ENCODE assay signal across 8 cellular contexts in genomic region chr9:95626885-95627558, GRCh38.
DNase-seq lines count a peak whose midpoint lies in the region; ATAC-seq, FAIRE-seq and TF ChIP-seq lines count a peak whose summit lies in the region.

No MANE protein-coding gene starts in this region.

- H3K79me2 ChIP-seq in SK-N-SH (ENCODE audit: insufficient read depth) = no peaks in the 10 kb centered on the region

- no peaks in the 10 kb centered on the region for H3F3A ChIP-seq in SK-N-SH (replicated peaks; ENCODE audit: insufficient read depth)

- FAIRE-seq in GM12891 (lab: Jason Lieb, UNC) = no peak

- H3K27me3 ChIP-seq in A673 (replicated peaks; ENCODE audit: insufficient read depth, low read depth, low read length, poor library complexity) (no peaks in the 10 kb centered on the region), gastrocnemius medialis (no peaks in the 10 kb centered on the region), SK-N-SH (ENCODE audit: insufficient read depth) (no peaks in the 10 kb centered on the region)

- TF ChIP-seq CTCF in A673 (conservative IDR thresholded peaks at IDR 0.05; ENCODE audit: low read depth, low read length) = no peak
- TF ChIP-seq CTCF in gastrocnemius medialis (IDR thresholded peaks at IDR 0.05 in 4 of 5, conservative IDR thresholded peaks at IDR 0.05 in 1 of 5) = no peak
- TF ChIP-seq CTCF in SK-N-SH (IDR thresholded peaks at IDR 0.05) = no peak

- H3K9me3 ChIP-seq in A673 (ENCODE audit: low read depth, low read length, poor library complexity, severe bottlenecking) (no peaks in the 10 kb centered on the region), gastrocnemius medialis (no peaks in the 10 kb centered on the region), SK-N-SH (no peaks in the 10 kb centered on the region; the same call in 1 of the 2 replicates)

- no peak for TF ChIP-seq EP300 in SK-N-SH (IDR thresholded peaks at IDR 0.05; ENCODE audit: borderline replicate concordance in 1 of 2, low read depth in 1 of 2, low read length in 1 of 2)

- peak in 1 of 2 donors; percentile 24 for TF ChIP-seq POLR2A in gastrocnemius medialis (IDR thresholded peaks at IDR 0.05)
- no peak for TF ChIP-seq POLR2A in GM12891 (IDR thresholded peaks at IDR 0.05; ENCODE audit: low read depth, low read length)

- H3K36me3 ChIP-seq in A673 (ENCODE audit: insufficient read depth, low read length, poor library complexity, severe bottlenecking) (no peaks in the 10 kb centered on the region), gastrocnemius medialis (no peaks in the 10 kb centered on the region), SK-N-SH (replicated peaks in 1 of 2; ENCODE audit: control insufficient read depth in 1 of 2, insufficient read depth in 2 of 2, low read length in 1 of 2) (no peaks in the 10 kb centered on the region)

- peaks cover 8% of the 10 kb centered on the region for H3K4me1 ChIP-seq in A673 (ENCODE audit: insufficient read depth, low read length, poor library complexity, severe bottlenecking)
- H3K4me1 ChIP-seq in gastrocnemius medialis = no peaks in the 10 kb centered on the region
- H3K4me1 ChIP-seq in SK-N-SH (ENCODE audit: control insufficient read depth in 1 of 2, insufficient read depth in 2 of 2, low read depth in 1 of 2, low read length in 1 of 2) = no peaks in the 10 kb centered on the region

- ATAC-seq in gastrocnemius medialis (peak; percentile 33 to 61), GM19467 (IDR thresholded peaks at IDR 0.05; ENCODE audit: unreplicated experiment) (no peak)

- no peaks in the 10 kb centered on the region for H3K9me2 ChIP-seq in SK-N-SH

- TF ChIP-seq RAD21 in SK-N-SH (IDR thresholded peaks at IDR 0.05; ENCODE audit: low read length) = no peak

- H3K4me2 ChIP-seq in SK-N-SH = no peak overlapping the region

- CTCF ChIA-PET in A673 (lab: Charles Lee) = interaction anchor here (0.7 kb wide), 1 partner anchor 918 kb away, joined by 3 read pairs; no protein-coding TSS in a partner anchor
- CTCF ChIA-PET in SK-N-SH (lab: Yijun Ruan, JAX) = interaction anchor here (0.6 kb wide), 1 partner anchor 111 kb away, joined by 3 read pairs; no protein-coding TSS in a partner anchor

- WGBS in SK-N-SH (ENCODE audit: low lambda C conversion rate) = 73% methylated on average over 19 of the region's 21 CpGs

- POLR2A ChIA-PET in A673 (lab: Charles Lee; ENCODE audit: low non-redundant PET) (interaction anchor here (0.6 kb wide), 1 partner anchor 118 kb away, joined by 3 read pairs; no protein-coding TSS in a partner anchor), SK-N-SH (lab: Yijun Ruan, JAX) (no interaction called here)

- DNase-seq in A673 (ENCODE audit: low spot score) (peak; percentile 75), glomerular endothelial cell (ENCODE audit: extremely low read depth, low read depth, low spot score) (peak; percentile 27), gastrocnemius medialis (peak in 1 of 2 donors; percentile 19), GM12891 (ENCODE audit: insufficient read length, low spot score) (no peak), middle frontal gyrus (ENCODE audit: extremely low spot score, low spot score) (no peak), SK-N-SH (no peak)
- peak; percentile 30 to 40 for DNase-seq in activated CD4-positive, alpha-beta T cell treated with anti-CD3 and anti-CD28 coated beads for 4 hours

- H4K20me1 ChIP-seq in SK-N-SH (ENCODE audit: insufficient read depth) = no peaks in the 10 kb centered on the region

- H3K4me3 ChIP-seq in A673 (ENCODE audit: low read depth, low read length, poor library complexity, severe bottlenecking) (no peak overlapping the region), gastrocnemius medialis (peak overlapping the region in 1 of 4 donors; percentile 22), SK-N-SH (ENCODE audit: low read depth in 2 of 2, low read length in 1 of 2) (no peak overlapping the region)

- in situ Hi-C loops in gastrocnemius medialis (cut with MboI; ENCODE audit: low sequenced_read_pairs in 4 of 4) = loop anchor here in 1 of 4 donors (10.0 kb wide), 1 partner anchor 58 kb away; no protein-coding TSS in a partner anchor

- H3K27ac ChIP-seq in A673 (ENCODE audit: low read depth, low read length, poor library complexity, severe bottlenecking) (no peak overlapping the region), gastrocnemius medialis (peak overlapping the region; percentile 59 to 67 (median 62)), SK-N-SH (ENCODE audit: low read depth in 2 of 2, low read length in 1 of 2) (no peak overlapping the region)

- no TSS peak for BruUV-seq in A673 (replicated peaks; lab: Mats Ljungman, UMichigan)

- no peak overlapping the region for H3K9ac ChIP-seq in SK-N-SH

- no peak overlapping the region for H2AFZ ChIP-seq in SK-N-SH (ENCODE audit: low read depth)

- intact Hi-C loops in A673 (cut with micrococcal nuclease; ENCODE audit: unreplicated experiment) = no loop called here
- intact Hi-C loops in gastrocnemius medialis (cut with DNase I; ENCODE audit: low total_unique reads) = no loop called here

TF ChIP-seq in GM12891, 5 proteins besides CTCF, POLR2A, EP300 and RAD21:
- no peak for TF ChIP-seq TAF1 (IDR thresholded peaks at IDR 0.05; ENCODE audit: low read depth, low read length)
- TF ChIP-seq POU2F2 (IDR thresholded peaks at IDR 0.05; ENCODE audit: low read depth, low read length) = no peak
- no peak for TF ChIP-seq SPI1 (IDR thresholded peaks at IDR 0.05; ENCODE audit: low read depth, low read length)
- no peak for TF ChIP-seq POLR2AphosphoS5 (IDR thresholded peaks at IDR 0.05; ENCODE audit: low read depth, low read length)
- no peak for TF ChIP-seq PAX5 (IDR thresholded peaks at IDR 0.05; ENCODE audit: insufficient read depth, low read length, severe bottlenecking)

TF ChIP-seq in SK-N-SH, 30 proteins besides CTCF, POLR2A, EP300 and RAD21:
- TF ChIP-seq IRF3 (IDR thresholded peaks at IDR 0.05; ENCODE audit: low read depth, low read length) (no peak), POLR2AphosphoS5 (IDR thresholded peaks at IDR 0.05; ENCODE audit: low read depth, low read length) (no peak), CHD2 (IDR thresholded peaks at IDR 0.05; ENCODE audit: low read length, partially characterized antibody) (no peak), MAX (IDR thresholded peaks at IDR 0.05; ENCODE audit: low read depth) (no peak), REST (IDR thresholded peaks at IDR 0.05; ENCODE audit: low read depth, low read length) (no peak), RFX5 (IDR thresholded peaks at IDR 0.05; ENCODE audit: low read length) (no peak), NFIC (IDR thresholded peaks at IDR 0.05; ENCODE audit: borderline replicate concordance) (no peak), USF2 (IDR thresholded peaks at IDR 0.05; ENCODE audit: borderline replicate concordance, low read depth, low read length) (no peak), FOXJ3 (CRISPR knock-in tag; IDR thresholded peaks at IDR 0.05) (no peak), YY1 (IDR thresholded peaks at IDR 0.05; ENCODE audit: low read depth) (no peak), TAF1 (IDR thresholded peaks at IDR 0.05; ENCODE audit: borderline replicate concordance, low read depth, low read length) (no peak), SMC3 (IDR thresholded peaks at IDR 0.05; ENCODE audit: low read depth, low read length) (no peak)

Comparison
In these comparisons a context has a peak if more than half of its experiments do, and no peak if none do; other contexts are left out.
1. DNase-seq: peak in A673 (single experiment), activated CD4-positive, alpha-beta T cell treated with anti-CD3 and anti-CD28 coated beads for 4 hours (2 of 2) and glomerular endothelial cell (single experiment); none in GM12891 (single experiment), middle frontal gyrus (single experiment) and SK-N-SH (single experiment).
2. H3K27ac ChIP-seq: peak in gastrocnemius medialis (4 of 4); none in A673 (single experiment) and SK-N-SH (0 of 2).